In the genomic region with DNA sequence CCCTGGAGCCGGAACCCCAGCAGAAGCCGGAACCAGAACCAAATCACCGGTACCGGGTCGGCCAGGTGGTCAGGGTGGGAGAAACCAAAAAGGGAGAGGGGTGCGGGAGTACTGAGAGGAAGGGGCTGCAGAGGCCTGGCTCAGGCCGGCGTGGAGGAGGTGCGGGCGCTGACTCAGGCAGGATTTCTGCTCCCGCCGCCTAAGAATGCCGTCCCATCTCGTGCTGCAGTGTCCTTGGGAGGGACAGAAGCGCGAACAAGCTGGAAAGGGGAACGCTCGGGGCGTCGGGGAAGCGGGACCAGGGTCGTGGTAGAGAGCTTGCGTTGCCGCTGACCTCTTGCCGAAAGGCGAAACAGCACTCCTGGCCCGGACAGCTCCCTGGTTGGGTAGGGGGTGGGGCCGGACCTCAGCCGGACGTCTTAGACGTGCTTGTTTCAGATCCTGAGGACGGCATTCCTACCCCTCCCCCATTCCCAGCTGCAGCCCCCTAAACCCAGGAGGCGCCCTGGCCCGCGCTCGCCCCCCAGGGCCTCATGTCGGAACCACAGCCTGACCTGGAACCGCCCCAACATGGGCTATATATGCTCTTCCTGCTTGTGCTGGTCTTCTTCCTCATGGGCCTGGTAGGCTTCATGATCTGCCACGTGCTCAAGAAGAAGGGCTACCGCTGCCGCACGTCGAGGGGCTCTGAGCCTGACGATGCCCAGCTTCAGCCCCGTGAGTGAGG, we compare ENCODE assay signal across 8 cellular contexts. TPM values are rescaled to one million over a fixed set of nuclear protein-coding genes. Genes with fewer than 3 reads are reported as not detected.
DNase-seq lines count a peak whose midpoint lies in the region; ATAC-seq, FAIRE-seq and TF ChIP-seq lines count a peak whose summit lies in the region.

No MANE protein-coding gene starts in this region.

- DNase-seq in SJCRH30 (peak; percentile 25 to 50), head of caudate nucleus (peak in 31 of 42 donors; percentile 4 to 64 (median 33)), pancreas (peak; percentile 53 to 90 (median 69)), mesenteric fat pad (ENCODE audit: low spot score) (no peak), NCI-H2029 (lab: John Stamatoyannopoulos, UW) (no peak)
- peak; percentile 58 for DNase-seq in activated naive CD4-positive, alpha-beta T cell treated with Interleukin-2 at 50 U/mL for 16 hours

- no peak for TF ChIP-seq CTCF in pancreas (IDR thresholded peaks at IDR 0.05)

- no peaks in the 10 kb centered on the region; the same call in 1 of the 2 replicates for H3K27me3 ChIP-seq in SJCRH30
- H3K27me3 ChIP-seq in pancreas = no peaks in the 10 kb centered on the region

- peak overlapping the region; percentile 76 for H3K4me3 ChIP-seq in SJCRH30
- H3K4me3 ChIP-seq in pancreas = peak overlapping the region; percentile 53 to 90 (median 66)

- H3K9me3 ChIP-seq in SJCRH30 (replicated peaks) = no peaks in the 10 kb centered on the region
- no peaks in the 10 kb centered on the region for H3K9me3 ChIP-seq in pancreas

- ATAC-seq in GM18498 (IDR thresholded peaks at IDR 0.05; ENCODE audit: unreplicated experiment) (peak; percentile 26), HG03342 (IDR thresholded peaks at IDR 0.05; ENCODE audit: unreplicated experiment) (peak; percentile 42), pancreas (peak; percentile 51 to 64 (median 58))

- H3K36me3 ChIP-seq in SJCRH30 (no peaks in the 10 kb centered on the region; the same call in 1 of the 2 replicates), pancreas (no peaks in the 10 kb centered on the region)

- WGBS in pancreas, 2 donors = 8 to 9% methylated on average over 34 to 45 of the region's 45 CpGs

- intact Hi-C loops in head of caudate nucleus (cut with DNase I) = no loop called here
- intact Hi-C loops in pancreas (cut with DNase I) = no loop called here

- no peak for FAIRE-seq in pancreas (lab: Jason Lieb, UNC)

- H3K27ac ChIP-seq in SJCRH30 = no peak overlapping the region
- H3K27ac ChIP-seq in pancreas = no peak overlapping the region

- H3K4me1 ChIP-seq in SJCRH30 (no peaks in the 10 kb centered on the region), pancreas (peaks cover 8 to 17% (median 9%) of the 10 kb centered on the region in 3 donors)

RNA-seq across cellular contexts. Expression of gene RELL2, which starts 1.1 kb away (rescaled TPM):
- 1.7 and 2.1 TPM in 2 replicates for total RNA-seq in SJCRH30 (2014; rRNA removed; shearing (Covaris generic))
- total RNA-seq in pancreas = 1 to 10 TPM in 3 of 6 donors, under 1 TPM in 3; 0.67 to 2.2 (median 1.1) TPM
- 1 to 10 TPM; 7.1 to 9.0 TPM for polyA plus RNA-seq in pancreas
- total RNA-seq in mesenteric fat pad = 1.5 TPM

RNA-seq across cellular contexts. Expression of gene HDAC3, which starts 1.2 kb away (rescaled TPM):
- total RNA-seq in SJCRH30 (2014; rRNA removed; shearing (Covaris generic)) = 102 and 110 TPM in 2 replicates
- total RNA-seq in pancreas (10 to 100 TPM; 17.8 to 28.5 (median 26.0) TPM), mesenteric fat pad (39.3 TPM)
- 10 to 100 TPM; 30.5 to 68.9 TPM for polyA plus RNA-seq in pancreas

RNA-seq across cellular contexts. Expression of gene FCHSD1, which starts 13.4 kb away (rescaled TPM):
- 2.0 and 2.1 TPM in 2 replicates for total RNA-seq in SJCRH30 (2014; rRNA removed; shearing (Covaris generic))
- 10 to 100 TPM in 1 of 6 donors, 1 to 10 TPM in 5; 4.8 to 18.3 (median 7.7) TPM for total RNA-seq in pancreas
- polyA plus RNA-seq in pancreas = 10 to 100 TPM; 20.0 to 22.4 TPM
- total RNA-seq in mesenteric fat pad = 11.5 TPM

RNA-seq across cellular contexts. Expression of gene DIAPH1, which starts 19.1 kb away (rescaled TPM):
- total RNA-seq in SJCRH30 (2014; rRNA removed; shearing (Covaris generic)) = 54.4 and 56.2 TPM in 2 replicates
- 10 to 100 TPM; 41.1 to 72.7 (median 61.0) TPM for total RNA-seq in pancreas
- polyA plus RNA-seq in pancreas = 10 to 100 TPM; 28.9 to 41.2 TPM
- total RNA-seq in mesenteric fat pad = 49.5 TPM

RNA-seq across cellular contexts. Expression of gene ARAP3, which starts 44.2 kb away (rescaled TPM):
- 5.8 and 6.2 TPM in 2 replicates for total RNA-seq in SJCRH30 (2014; rRNA removed; shearing (Covaris generic))
- total RNA-seq in pancreas = 1 to 10 TPM; 1.2 to 4.9 (median 1.8) TPM
- 10 to 100 TPM in 1 of 2 donors, 1 to 10 TPM in 1; 6.2 to 11.9 TPM for polyA plus RNA-seq in pancreas
- 24.2 TPM for total RNA-seq in mesenteric fat pad

Comparison
In these comparisons a context has a peak if more than half of its experiments do, and no peak if none do; other contexts are left out.
1. DNase-seq: peak in SJCRH30 (2 of 2), activated naive CD4-positive, alpha-beta T cell treated with Interleukin-2 at 50 U/mL for 16 hours (single experiment), head of caudate nucleus (31 of 42) and pancreas (6 of 6); none in mesenteric fat pad (single experiment) and NCI-H2029 (single experiment).
2. Peak in every context shown above with its lines, with median percentiles within 50 percentile points of each other: ATAC-seq.